Comparison of ENCODE assay signal across 16 cellular contexts in the genomic region with DNA sequence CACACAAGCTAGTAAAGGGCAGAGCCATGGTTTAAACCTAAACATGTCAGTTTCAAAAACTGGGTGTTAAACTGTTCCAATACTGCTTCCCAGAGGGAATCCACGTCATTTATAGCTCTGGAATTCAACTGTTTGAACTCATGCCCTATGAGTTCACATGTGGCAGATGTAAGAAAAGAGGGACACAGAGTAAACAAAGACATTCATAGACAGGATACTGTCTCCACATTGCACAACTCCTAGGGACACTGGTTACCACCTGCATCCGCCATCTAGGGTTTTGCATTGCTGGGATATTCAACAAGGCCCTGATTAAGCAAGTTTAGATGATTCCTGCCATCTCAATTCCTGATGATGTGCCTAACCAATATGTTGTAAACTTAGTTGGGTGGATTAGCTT.
A peak's percentile ranks its signal among the peaks of the same experiment; 100 is the strongest.
DNase-seq lines count a peak whose midpoint lies in the region; ATAC-seq, FAIRE-seq and TF ChIP-seq lines count a peak whose summit lies in the region.
"Had no signal": no experiment of that assay in that cellular context is flagged by ENCODE, and none has a peak within 500 bp of the region (broad histone marks: within the 10 kb centered on the region; RNA-seq: fewer than 3 reads in every experiment).

No MANE protein-coding gene starts in this region.

- H3K36me3 Mint-ChIP-seq in astrocyte (ENCODE audit: low read depth, unreplicated experiment) = no peaks in the 10 kb centered on the region
- H3K36me3 Mint-ChIP-seq: activated naive CD4-positive, alpha-beta T cell treated with anti-CD3 and anti-CD28 coated beads, Interleukin-2, amount 10 ng/mL, durations not matched to agents 7 days and 5 days; stimulated activated naive B cell treated with anti-CD40 and anti-IgM and Interleukin-4, amounts not matched to agents 10 μg/mL and 1 μg/mL and 100 μg/mL, for 72 hours had no signal

- H3K4me1 Mint-ChIP-seq in astrocyte (ENCODE audit: low read depth, unreplicated experiment) = peaks cover 32% of the 10 kb centered on the region
- H3K4me1 Mint-ChIP-seq: activated naive CD4-positive, alpha-beta T cell treated with anti-CD3 and anti-CD28 coated beads, Interleukin-2, amount 10 ng/mL, durations not matched to agents 7 days and 5 days had no signal

- no peak overlapping the region for H2AFZ ChIP-seq in astrocyte (ENCODE audit: low read depth, low read length)

- H3K27me3 Mint-ChIP-seq in astrocyte (ENCODE audit: low read depth, unreplicated experiment) = no peaks in the 10 kb centered on the region
- H3K27me3 Mint-ChIP-seq: activated naive CD4-positive, alpha-beta T cell treated with anti-CD3 and anti-CD28 coated beads, Interleukin-2, amount 10 ng/mL, durations not matched to agents 7 days and 5 days; stimulated activated naive B cell treated with anti-CD40 and anti-IgM and Interleukin-4, amounts not matched to agents 10 μg/mL and 1 μg/mL and 100 μg/mL, for 72 hours had no signal

- H3K9me3 ChIP-seq in astrocyte (ENCODE audit: insufficient read depth, low read depth, low read length) = no peaks in the 10 kb centered on the region
- no peaks in the 10 kb centered on the region for H3K9me3 ChIP-seq in mucosa of descending colon
- H3K9me3 ChIP-seq: heart left ventricle had no signal

- no peaks in the 10 kb centered on the region for H3K27me3 ChIP-seq in astrocyte (ENCODE audit: insufficient read depth, low read length)
- H3K27me3 ChIP-seq: heart left ventricle had no signal

- no peak overlapping the region for H3K27ac Mint-ChIP-seq in astrocyte (ENCODE audit: unreplicated experiment)
- H3K27ac Mint-ChIP-seq: activated naive CD4-positive, alpha-beta T cell treated with anti-CD3 and anti-CD28 coated beads, Interleukin-2, amount 10 ng/mL, durations not matched to agents 7 days and 5 days; stimulated activated naive B cell treated with anti-CD40 and anti-IgM and Interleukin-4, amounts not matched to agents 10 μg/mL and 1 μg/mL and 100 μg/mL, for 72 hours; T-helper 2 cell treated with Interferon-gamma antibody and Interleukin-4, amounts not matched to agents 5 μg/mL and 100 μg/mL, for 36 hours had no signal

- ATAC-seq in mucosa of descending colon = peak; percentile 39
- no peak for ATAC-seq in HG03342 (IDR thresholded peaks at IDR 0.05; ENCODE audit: unreplicated experiment)
- ATAC-seq: stimulated activated naive B cell treated with anti-CD40 and anti-IgM and Interleukin-4, amounts not matched to agents 10 μg/mL and 1 μg/mL and 100 μg/mL, for 72 hours had no signal

- H3K4me2 ChIP-seq in astrocyte (ENCODE audit: low read length) = no peak overlapping the region

- no peak overlapping the region for H3K4me3 Mint-ChIP-seq in astrocyte (ENCODE audit: unreplicated experiment)
- H3K4me3 Mint-ChIP-seq: activated naive CD4-positive, alpha-beta T cell treated with anti-CD3 and anti-CD28 coated beads, Interleukin-2, amount 10 ng/mL, durations not matched to agents 7 days and 5 days; stimulated activated naive B cell treated with anti-CD40 and anti-IgM and Interleukin-4, amounts not matched to agents 10 μg/mL and 1 μg/mL and 100 μg/mL, for 72 hours; T-helper 2 cell treated with Interferon-gamma antibody and Interleukin-4, amounts not matched to agents 5 μg/mL and 100 μg/mL, for 36 hours had no signal

- DNase-seq in AG08395 (ENCODE audit: low spot score) (peak; percentile 52), H4 (ENCODE audit: low spot score) (peak; percentile 85), astrocyte (ENCODE audit: low read depth) (peak; percentile 64), mucosa of descending colon (no peak), LoVo (ENCODE audit: low spot score) (no peak), retina (no peak), DMS153 treated with DMSO at 0.1 percent for 48 hours (lab: John Stamatoyannopoulos, UW; ENCODE audit: unreplicated experiment) (no peak)
- DNase-seq: activated CD4-positive, alpha-beta T cell treated with anti-CD3 and anti-CD28 coated beads for 4 hours; activated naive CD4-positive, alpha-beta T cell treated with anti-CD3 and anti-CD28 coated beads, Interleukin-2, amount 10 ng/mL, durations not matched to agents 7 days and 5 days; DMS 273 treated with DMSO at 0.1 percent for 48 hours; heart left ventricle; NCI-H187 treated with DMSO at 0.1 percent for 48 hours; stimulated activated naive B cell treated with anti-CD40 and anti-IgM and Interleukin-4, amounts not matched to agents 10 μg/mL and 1 μg/mL and 100 μg/mL, for 72 hours had no signal

- H3K36me3 ChIP-seq in astrocyte (ENCODE audit: insufficient read depth, low read length) = no peaks in the 10 kb centered on the region
- H3K36me3 ChIP-seq in mucosa of descending colon (ENCODE audit: low read depth) = no peaks in the 10 kb centered on the region
- H3K36me3 ChIP-seq: heart left ventricle had no signal

- H3K9ac ChIP-seq in astrocyte (ENCODE audit: low read length) = no peak overlapping the region

- H3K4me3 ChIP-seq in astrocyte (ENCODE audit: insufficient read depth, low read depth, low read length) (no peak overlapping the region), mucosa of descending colon (no peak overlapping the region)
- H3K4me3 ChIP-seq: heart left ventricle had no signal

- intact Hi-C loops in mucosa of descending colon (cut with DNase I, micrococcal nuclease) = loop anchor here in 1 of 2 donors (10.0 kb wide), 1 partner anchor 251 kb away; no protein-coding TSS in a partner anchor

- FAIRE-seq in astrocyte (lab: Jason Lieb, UNC) = peak; percentile 71
- FAIRE-seq: endometrium had no signal

- no peaks in the 10 kb centered on the region for H3K9me3 Mint-ChIP-seq in astrocyte (ENCODE audit: unreplicated experiment)
- H3K9me3 Mint-ChIP-seq: activated naive CD4-positive, alpha-beta T cell treated with anti-CD3 and anti-CD28 coated beads, Interleukin-2, amount 10 ng/mL, durations not matched to agents 7 days and 5 days; stimulated activated naive B cell treated with anti-CD40 and anti-IgM and Interleukin-4, amounts not matched to agents 10 μg/mL and 1 μg/mL and 100 μg/mL, for 72 hours; T-helper 2 cell treated with Interferon-gamma antibody and Interleukin-4, amounts not matched to agents 5 μg/mL and 100 μg/mL, for 36 hours had no signal

- H4K20me1 ChIP-seq in astrocyte (ENCODE audit: insufficient read depth, low read length) = no peaks in the 10 kb centered on the region

- TF ChIP-seq CTCF in astrocyte (IDR thresholded peaks at IDR 0.05; ENCODE audit: insufficient read depth, low read depth, low read length) (no peak), mucosa of descending colon (IDR thresholded peaks at IDR 0.05) (no peak)

- no peaks in the 10 kb centered on the region for H3K79me2 ChIP-seq in astrocyte (ENCODE audit: insufficient read depth, low read length)

- H3K4me1 ChIP-seq in astrocyte (ENCODE audit: insufficient read depth, low read length) = peaks cover 33% of the 10 kb centered on the region
- H3K4me1 ChIP-seq in mucosa of descending colon (ENCODE audit: low read depth) = no peaks in the 10 kb centered on the region

- no peak overlapping the region for H3K27ac ChIP-seq in astrocyte (ENCODE audit: low read depth, low read length)

Comparison
In these comparisons a context has a peak if more than half of its experiments do, and no peak if none do; other contexts are left out.
1. DNase-seq: peak in AG08395 (single experiment), H4 (single experiment) and astrocyte (single experiment); none in mucosa of descending colon (0 of 3), LoVo (single experiment), retina (single experiment) and DMS153 treated with DMSO at 0.1 percent for 48 hours (single experiment).